8 cellular contexts compared by ENCODE assay signal in the genomic region with DNA sequence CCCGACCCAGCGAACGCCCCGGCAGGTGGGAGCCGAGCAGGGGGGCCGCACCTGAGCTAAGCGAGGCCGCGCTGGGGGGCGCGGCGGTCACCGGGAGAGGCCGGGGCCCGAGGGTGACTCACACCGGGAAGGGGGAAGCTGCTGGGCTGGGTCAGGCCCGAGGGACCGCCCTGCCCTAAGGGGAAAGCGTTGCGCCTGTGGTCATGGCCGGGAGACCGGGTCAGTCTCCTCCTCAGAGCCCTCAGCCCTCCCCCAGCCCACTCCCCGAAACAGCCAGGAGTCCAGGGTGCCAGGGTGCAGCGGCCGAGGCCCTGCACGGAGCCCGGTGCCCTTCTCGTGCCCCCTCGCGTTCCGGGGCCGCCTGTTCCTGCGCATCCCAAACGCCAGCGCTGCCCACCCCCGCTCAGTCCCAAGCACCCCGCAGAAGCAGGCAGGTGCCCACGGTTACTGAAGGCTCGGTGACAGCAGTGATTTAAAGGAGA. TPM values are rescaled to one million over a fixed set of nuclear protein-coding genes. Genes with fewer than 3 reads are reported as not detected.
A peak's percentile ranks its signal among the peaks of the same experiment; 100 is the strongest.
DNase-seq lines count a peak whose midpoint lies in the region; ATAC-seq and TF ChIP-seq lines count a peak whose summit lies in the region.

No MANE protein-coding gene starts in this region.

- peaks cover 2% of the 10 kb centered on the region for H3K36me3 Mint-ChIP-seq in activated CD8-positive, alpha-beta T cell treated with anti-CD3 and anti-CD28 coated beads, Interleukin-2, amount 10 ng/mL, durations not matched to agents 7 days and 5 days (ENCODE audit: low read depth)
- peaks cover 2% of the 10 kb centered on the region for H3K36me3 Mint-ChIP-seq in activated CD8-positive, alpha-beta T cell treated with anti-CD3 and anti-CD28 coated beads for 36 hours (ENCODE audit: low read depth)

- H3K4me3 ChIP-seq in OCI-LY3 (ENCODE audit: low read length), result peak overlapping the region; percentile 80
- H3K4me3 ChIP-seq in esophagus squamous epithelium, result peak overlapping the region; percentile 72 to 100 (median 95)
- H3K4me3 ChIP-seq in ovary, result peak overlapping the region; percentile 89

- intact Hi-C loops in activated CD8-positive, alpha-beta T cell treated with anti-CD3 and anti-CD28 coated beads for 36 hours (cut with micrococcal nuclease), result no loop called here
- intact Hi-C loops in esophagus squamous epithelium (cut with DNase I), result no loop called here
- intact Hi-C loops in ovary (cut with DNase I), result loop anchor here in 1 of 4 donors (2.0 kb wide), 1 partner anchor 35 kb away; a partner anchor contains a TSS

- H3K4me1 Mint-ChIP-seq in activated CD8-positive, alpha-beta T cell treated with anti-CD3 and anti-CD28 coated beads, Interleukin-2, amount 10 ng/mL, durations not matched to agents 7 days and 5 days (ENCODE audit: low read depth), result peaks cover 13% of the 10 kb centered on the region
- H3K4me1 Mint-ChIP-seq in activated CD8-positive, alpha-beta T cell treated with anti-CD3 and anti-CD28 coated beads for 36 hours (ENCODE audit: low read depth), result peaks cover 9% of the 10 kb centered on the region

- no peak for TF ChIP-seq CTCF in activated CD8-positive, alpha-beta T cell treated with anti-CD3 and anti-CD28 coated beads for 36 hours (IDR thresholded peaks at IDR 0.05)
- TF ChIP-seq CTCF in OCI-LY3 (IDR thresholded peaks at IDR 0.05; ENCODE audit: low read depth, low read length) (no peak), esophagus squamous epithelium (IDR thresholded peaks at IDR 0.05) (no peak), ovary (IDR thresholded peaks at IDR 0.05) (no peak)

- H4K20me1 ChIP-seq in OCI-LY3 (ENCODE audit: insufficient read depth, low read length), result no peaks in the 10 kb centered on the region

- WGBS in esophagus squamous epithelium, 2 donors, result 14 to 100% methylated on average over 1 to 12 of the region's 39 CpGs
- 21 to 54% (median 21%) methylated on average over 13 to 39 of the region's 39 CpGs for WGBS in ovary, 3 donors

- DNase-seq in activated CD8-positive, alpha-beta T cell treated with anti-CD3 and anti-CD28 coated beads, Interleukin-2, amount 10 ng/mL, durations not matched to agents 7 days and 5 days, result no peak
- no peak for DNase-seq in activated CD8-positive, alpha-beta T cell treated with anti-CD3 and anti-CD28 coated beads for 36 hours
- no peak for DNase-seq in esophagus squamous epithelium (lab: John Stamatoyannopoulos, UW)
- peak; percentile 57 to 72 (median 71) for DNase-seq in ovary
- no peak for DNase-seq in NCI-H82 (lab: John Stamatoyannopoulos, UW)
- no peak for DNase-seq in mesenteric fat pad (ENCODE audit: low spot score)
- DNase-seq in H4 (ENCODE audit: low spot score), result no peak

- H3K27me3 ChIP-seq in OCI-LY3 (ENCODE audit: low read depth, low read length) (peaks cover 1% of the 10 kb centered on the region; the same call in 1 of the 2 replicates), esophagus squamous epithelium (no peaks in the 10 kb centered on the region), ovary (no peaks in the 10 kb centered on the region)

- no peak for TF ChIP-seq EP300 in ovary (IDR thresholded peaks at IDR 0.05)

- H3K9me3 ChIP-seq in OCI-LY3 (ENCODE audit: insufficient read depth, low read length) (no peaks in the 10 kb centered on the region), esophagus squamous epithelium (no peaks in the 10 kb centered on the region), ovary (no peaks in the 10 kb centered on the region)

- H3K27ac ChIP-seq in OCI-LY3 (ENCODE audit: low read length) (no peak overlapping the region), esophagus squamous epithelium (peak overlapping the region; percentile 68 to 95 (median 93)), ovary (peak overlapping the region; percentile 16 to 92)

- TF ChIP-seq POLR2A in esophagus squamous epithelium (IDR thresholded peaks at IDR 0.05) (no peak), ovary (IDR thresholded peaks at IDR 0.05) (peak; percentile 15)

- no peak overlapping the region for H2AFZ ChIP-seq in OCI-LY3 (ENCODE audit: low read depth, low read length)

- H3K4me2 ChIP-seq in OCI-LY3 (ENCODE audit: low read length), result peak overlapping the region; percentile 73

- H3K9ac ChIP-seq in OCI-LY3 (ENCODE audit: low read length), result peak overlapping the region; percentile 62

- no peaks in the 10 kb centered on the region for H3K9me3 Mint-ChIP-seq in activated CD8-positive, alpha-beta T cell treated with anti-CD3 and anti-CD28 coated beads, Interleukin-2, amount 10 ng/mL, durations not matched to agents 7 days and 5 days (ENCODE audit: insufficient read depth)
- H3K9me3 Mint-ChIP-seq in activated CD8-positive, alpha-beta T cell treated with anti-CD3 and anti-CD28 coated beads for 36 hours, result no peaks in the 10 kb centered on the region

- no peaks in the 10 kb centered on the region for H3K36me3 ChIP-seq in OCI-LY3 (replicated peaks; ENCODE audit: low read depth, low read length)
- peaks cover 0 to 7% (median 0%) of the 10 kb centered on the region in 3 donors for H3K36me3 ChIP-seq in esophagus squamous epithelium
- H3K36me3 ChIP-seq in ovary, result no peaks in the 10 kb centered on the region

- H3K27me3 Mint-ChIP-seq in activated CD8-positive, alpha-beta T cell treated with anti-CD3 and anti-CD28 coated beads, Interleukin-2, amount 10 ng/mL, durations not matched to agents 7 days and 5 days (ENCODE audit: low read depth), result peaks cover 10% of the 10 kb centered on the region
- no peaks in the 10 kb centered on the region for H3K27me3 Mint-ChIP-seq in activated CD8-positive, alpha-beta T cell treated with anti-CD3 and anti-CD28 coated beads for 36 hours

- no peak overlapping the region for H3K27ac Mint-ChIP-seq in activated CD8-positive, alpha-beta T cell treated with anti-CD3 and anti-CD28 coated beads, Interleukin-2, amount 10 ng/mL, durations not matched to agents 7 days and 5 days
- no peak overlapping the region for H3K27ac Mint-ChIP-seq in activated CD8-positive, alpha-beta T cell treated with anti-CD3 and anti-CD28 coated beads for 36 hours

- peaks cover 15% of the 10 kb centered on the region for H3K79me2 ChIP-seq in OCI-LY3 (ENCODE audit: low read length)

- peak overlapping the region; percentile 36 for H3K4me3 Mint-ChIP-seq in activated CD8-positive, alpha-beta T cell treated with anti-CD3 and anti-CD28 coated beads, Interleukin-2, amount 10 ng/mL, durations not matched to agents 7 days and 5 days
- H3K4me3 Mint-ChIP-seq in activated CD8-positive, alpha-beta T cell treated with anti-CD3 and anti-CD28 coated beads for 36 hours, result no peak overlapping the region

- POLR2A ChIA-PET in activated CD8-positive, alpha-beta T cell treated with anti-CD3 and anti-CD28 coated beads, Interleukin-2, amount 10 ng/mL, durations not matched to agents 7 days and 5 days (lab: Charles Lee), result interaction anchor here (0.8 to 1.4 kb wide), 2 partner anchors 103 to 183 kb away, joined by 4 read pairs; a partner anchor contains a TSS
- POLR2A ChIA-PET in activated CD8-positive, alpha-beta T cell treated with anti-CD3 and anti-CD28 coated beads for 36 hours (lab: Charles Lee), result interaction anchor here (0.8 to 3.2 kb wide), 8 partner anchors 17 to 121 kb away, joined by 3 to 10 read pairs (median 4); a partner anchor contains a TSS

- H3K4me1 ChIP-seq in OCI-LY3 (ENCODE audit: low read length) (peaks cover 20% of the 10 kb centered on the region), esophagus squamous epithelium (peaks cover 17 to 46% (median 19%) of the 10 kb centered on the region in 3 donors), ovary (ENCODE audit: insufficient read depth) (no peaks in the 10 kb centered on the region)

- ATAC-seq in activated CD8-positive, alpha-beta T cell treated with anti-CD3 and anti-CD28 coated beads, Interleukin-2, amount 10 ng/mL, durations not matched to agents 7 days and 5 days, result no peak
- ATAC-seq in activated CD8-positive, alpha-beta T cell treated with anti-CD3 and anti-CD28 coated beads for 36 hours, result no peak

- CTCF ChIA-PET in activated CD8-positive, alpha-beta T cell treated with anti-CD3 and anti-CD28 coated beads, Interleukin-2, amount 10 ng/mL, durations not matched to agents 7 days and 5 days (lab: Charles Lee), result interaction anchor here (1.5 to 2.2 kb wide), 5 partner anchors 21 to 328 kb away, joined by 3 to 14 read pairs (median 6); a partner anchor contains a TSS
- CTCF ChIA-PET in activated CD8-positive, alpha-beta T cell treated with anti-CD3 and anti-CD28 coated beads for 36 hours (lab: Charles Lee), result interaction anchor here (0.9 to 2.4 kb wide), 10 partner anchors 8 to 122 kb away, joined by 3 to 9 read pairs (median 4); a partner anchor contains a TSS

RNA-seq across cellular contexts. Expression of a gene that starts 0.7 kb away (rescaled TPM):
- under 1 TPM; 0.52 to 0.58 TPM for total RNA-seq in activated CD8-positive, alpha-beta T cell treated with anti-CD3 and anti-CD28 coated beads, Interleukin-2, amount 10 ng/mL, durations not matched to agents 7 days and 5 days
- total RNA-seq in activated CD8-positive, alpha-beta T cell treated with anti-CD3 and anti-CD28 coated beads for 36 hours, result under 1 TPM; 0.72 to 0.95 TPM
- 1 to 10 TPM; 2.1 to 7.4 (median 4.8) TPM for total RNA-seq in esophagus squamous epithelium
- total RNA-seq in ovary, result 10 to 100 TPM in 5 of 7 donors, 1 to 10 TPM in 2; 8.5 to 18.5 (median 13.8) TPM
- 1 to 10 TPM in 1 of 2 donors, not detected in 1; 7.1 TPM for polyA plus RNA-seq in ovary
- 3.2 TPM for total RNA-seq in mesenteric fat pad
- not detected in 2 replicates for total RNA-seq in H4 (2014; rRNA removed; shearing (Covaris generic))

RNA-seq across cellular contexts. Expression of a gene that starts 0.9 kb away (rescaled TPM):
- total RNA-seq in activated CD8-positive, alpha-beta T cell treated with anti-CD3 and anti-CD28 coated beads, Interleukin-2, amount 10 ng/mL, durations not matched to agents 7 days and 5 days, result 10 to 100 TPM in 1 of 2 experiments, 1 to 10 TPM in 1; 10.0 to 10.9 TPM
- 1 to 10 TPM; 8.1 to 9.0 TPM for total RNA-seq in activated CD8-positive, alpha-beta T cell treated with anti-CD3 and anti-CD28 coated beads for 36 hours
- total RNA-seq in esophagus squamous epithelium (10 to 100 TPM in 2 of 4 donors, 1 to 10 TPM in 2; 2.8 to 16.8 (median 9.1) TPM), ovary (10 to 100 TPM; 19.5 to 30.6 (median 26.2) TPM), mesenteric fat pad (14.9 TPM)
- polyA plus RNA-seq in ovary, result 10 to 100 TPM in 1 of 2 donors, 1 to 10 TPM in 1; 1.0 to 19.4 TPM
- 1.4 and 2.8 TPM in 2 replicates for total RNA-seq in H4 (2014; rRNA removed; shearing (Covaris generic))

RNA-seq across cellular contexts. Expression of a gene that starts 17.3 kb away (rescaled TPM):
- not detected for total RNA-seq in activated CD8-positive, alpha-beta T cell treated with anti-CD3 and anti-CD28 coated beads, Interleukin-2, amount 10 ng/mL, durations not matched to agents 7 days and 5 days
- not detected for total RNA-seq in activated CD8-positive, alpha-beta T cell treated with anti-CD3 and anti-CD28 coated beads for 36 hours
- total RNA-seq in esophagus squamous epithelium (not detected), ovary (under 1 TPM in 5 of 7 donors, not detected in 2; 0.10 to 0.57 (median 0.24) TPM), mesenteric fat pad (not detected)
- under 1 TPM in 1 of 2 donors, not detected in 1; 0.11 TPM for polyA plus RNA-seq in ovary
- total RNA-seq in H4 (2014; rRNA removed; shearing (Covaris generic)), result 0.08 TPM in 1 of 2 replicates, not detected in the other

RNA-seq across cellular contexts. Expression of a gene that starts 35.3 kb away (rescaled TPM):
- total RNA-seq in activated CD8-positive, alpha-beta T cell treated with anti-CD3 and anti-CD28 coated beads, Interleukin-2, amount 10 ng/mL, durations not matched to agents 7 days and 5 days, result 10 to 100 TPM; 55.0 to 59.0 TPM
- total RNA-seq in activated CD8-positive, alpha-beta T cell treated with anti-CD3 and anti-CD28 coated beads for 36 hours, result 100 to 1,000 TPM; 112 to 116 TPM
- total RNA-seq in esophagus squamous epithelium (10 to 100 TPM; 16.2 to 38.1 (median 20.6) TPM), ovary (10 to 100 TPM; 22.9 to 50.3 (median 35.4) TPM), mesenteric fat pad (37.4 TPM)
- 10 to 100 TPM; 24.0 to 29.5 TPM for polyA plus RNA-seq in ovary
- 17.1 and 19.1 TPM in 2 replicates for total RNA-seq in H4 (2014; rRNA removed; shearing (Covaris generic))

Comparison
In these comparisons a context has a peak if more than half of its experiments do, and no peak if none do; other contexts are left out.
1. DNase-seq: peak in ovary (5 of 5); none in activated CD8-positive, alpha-beta T cell treated with anti-CD3 and anti-CD28 coated beads, Interleukin-2, amount 10 ng/mL, durations not matched to agents 7 days and 5 days (single experiment), activated CD8-positive, alpha-beta T cell treated with anti-CD3 and anti-CD28 coated beads for 36 hours (single experiment), esophagus squamous epithelium (single experiment), NCI-H82 (single experiment), mesenteric fat pad (single experiment) and H4 (single experiment).
2. Peak in every context shown above with its lines, with median percentiles within 50 percentile points of each other: H3K4me3 ChIP-seq.